Comparison of ENCODE assay signal across 20 cellular contexts in the genomic region with DNA sequence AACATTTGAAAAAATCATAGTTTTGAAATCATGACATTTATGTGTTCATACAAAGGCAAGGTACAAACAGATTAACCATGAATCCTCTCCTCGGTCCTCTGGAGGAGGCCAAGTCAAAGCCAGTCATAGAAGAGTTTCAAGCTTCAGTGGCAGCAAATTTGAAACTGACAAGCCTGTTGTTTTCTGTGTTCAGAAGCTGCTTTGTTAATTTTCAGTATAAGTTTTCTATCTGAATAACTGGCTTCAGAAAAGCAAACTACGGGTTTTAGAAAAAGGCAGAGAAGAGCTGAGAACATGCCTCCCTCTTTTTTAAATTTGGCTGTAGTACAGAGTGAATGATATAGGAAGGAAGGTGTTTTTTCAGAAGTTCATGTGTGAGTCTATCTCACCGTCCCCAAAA.
DNase-seq lines count a peak whose midpoint lies in the region; ATAC-seq, FAIRE-seq and TF ChIP-seq lines count a peak whose summit lies in the region.
"Had no signal": no experiment of that assay in that cellular context is flagged by ENCODE, and none has a peak within 500 bp of the region (broad histone marks: within the 10 kb centered on the region; RNA-seq: fewer than 3 reads in every experiment).

No MANE protein-coding gene starts in this region.

- FAIRE-seq in G401.6 (lab: Jason Lieb, UNC), result peak; percentile 21

- TF ChIP-seq CTCF in psoas muscle (IDR thresholded peaks at IDR 0.05) (no peak), GM20000 (IDR thresholded peaks at IDR 0.05; ENCODE audit: extremely low read depth, missing control alignments) (no peak)

- peak in 1 of 4 donors; percentile 14 for ATAC-seq in psoas muscle
- ATAC-seq: body of pancreas, esophagus mucosa, SK-N-SH treated with all-trans-retinoic acid at 6 μM for 48 hours had no signal

- no peaks in the 10 kb centered on the region for H3K27me3 ChIP-seq in psoas muscle (ENCODE audit: insufficient read depth in 3 of 3, low read length in 2 of 3)
- H3K27me3 ChIP-seq: BLaER1, body of pancreas, sigmoid colon had no signal

- H3K4me1 ChIP-seq in psoas muscle, result peaks cover 12% of the 10 kb centered on the region
- H3K4me1 ChIP-seq: sigmoid colon had no signal

- DNase-seq in NCI-H82 (lab: John Stamatoyannopoulos, UW), result peak; percentile 24
- no peak for DNase-seq in NCI-H82 treated with DMSO at 0.1 percent for 48 hours (lab: John Stamatoyannopoulos, UW; ENCODE audit: unreplicated experiment)
- peak; percentile 16 for DNase-seq in cerebellar cortex (ENCODE audit: low spot score)
- no peak for DNase-seq in psoas muscle
- DNase-seq in NCI-H128 (lab: John Stamatoyannopoulos, UW; ENCODE audit: unreplicated experiment), result no peak
- DNase-seq in SHP77 (lab: John Stamatoyannopoulos, UW), result no peak
- DNase-seq in GM20000 (ENCODE audit: low spot score), result no peak
- DNase-seq: activated CD4-positive, CD25-positive, alpha-beta regulatory T cell treated with anti-CD3 and anti-CD28 coated beads, Interleukin-2, amount 50 U/mL, for 72 hours; body of pancreas; DMS 273 treated with DMSO at 0.1 percent for 48 hours; Kasumi-1; NCI-H1105 treated with DMSO at 0.1 percent for 48 hours; NCI-H2171; NCI-H748 treated with DMSO at 0.1 percent for 48 hours; sigmoid colon had no signal

- peaks cover 0 to 32% of the 10 kb centered on the region in 2 donors for H3K36me3 ChIP-seq in psoas muscle (ENCODE audit: insufficient read depth in 1 of 2, low read depth in 1 of 2)

- no peaks in the 10 kb centered on the region for H3K9me3 ChIP-seq in psoas muscle
- H3K9me3 ChIP-seq: BLaER1, body of pancreas, sigmoid colon had no signal

- WGBS in psoas muscle, 3 donors, result 50 to 73% (median 55%) methylated on average over 3 of the region's 3 CpGs

- H3K27ac ChIP-seq in psoas muscle, result peak overlapping the region; percentile 63
- H3K27ac ChIP-seq: 22Rv1 had no signal

- intact Hi-C loops in psoas muscle (cut with DNase I), result loop anchor here in 1 of 2 donors (5.0 kb wide), 1 partner anchor 121 kb away; no protein-coding TSS in a partner anchor

- H3K4me3 ChIP-seq in psoas muscle, result no peak overlapping the region
- H3K4me3 ChIP-seq: BLaER1, body of pancreas, sigmoid colon had no signal

Comparison
In these comparisons a context has a peak if more than half of its experiments do, and no peak if none do; other contexts are left out.
1. DNase-seq: peak in NCI-H82 (single experiment) and cerebellar cortex (single experiment); none in NCI-H82 treated with DMSO at 0.1 percent for 48 hours (single experiment), psoas muscle (0 of 2), NCI-H128 (single experiment), SHP77 (0 of 2) and GM20000 (single experiment).